Comparison of ENCODE assay signal across 20 cellular contexts in genomic region chr1:47519971-47520370, GRCh38.
DNase-seq lines count a peak whose midpoint lies in the region; ATAC-seq, FAIRE-seq and TF ChIP-seq lines count a peak whose summit lies in the region.
"Had no signal": no experiment of that assay in that cellular context is flagged by ENCODE, and none has a peak within 500 bp of the region (broad histone marks: within the 10 kb centered on the region; RNA-seq: fewer than 3 reads in every experiment).

No MANE protein-coding gene starts in this region.

- no peaks in the 10 kb centered on the region for H3K23me2 ChIP-seq in H1 (ENCODE audit: low read depth, low read length)

- TF ChIP-seq CTCF in adrenal gland (IDR thresholded peaks at IDR 0.05) (no peak), H1 (IDR thresholded peaks at IDR 0.05; ENCODE audit: control extremely low read depth in 1 of 3, insufficient read depth in 1 of 3, low read depth in 1 of 3, low read length in 3 of 3) (no peak), nephron (IDR thresholded peaks at IDR 0.05; ENCODE audit: unreplicated experiment in 3 of 3) (no peak), testis (IDR thresholded peaks at IDR 0.05) (no peak)

- H3K27me3 ChIP-seq in adrenal gland (no peaks in the 10 kb centered on the region), H1 (replicated peaks in 1 of 4; ENCODE audit: control insufficient read depth in 3 of 4, extremely low read depth in 1 of 4, insufficient read depth in 3 of 4, low read length in 3 of 4) (peaks cover 0 to 4% (median 0%) of the 10 kb centered on the region in 4 experiments; a peak in 4 of 7 replicates), testis (no peaks in the 10 kb centered on the region)
- no peaks in the 10 kb centered on the region for H3K27me3 ChIP-seq in CD8-positive, alpha-beta memory T cell (ENCODE audit: insufficient read depth, low read length, poor library complexity, severe bottlenecking)

- H3K9me3 Mint-ChIP-seq in nephron, result peaks cover 3% of the 10 kb centered on the region
- H3K9me3 Mint-ChIP-seq in CD8-positive, alpha-beta memory T cell, result no peaks in the 10 kb centered on the region
- H3K9me3 Mint-ChIP-seq: CD8-positive, alpha-beta T cell; GM23338 had no signal

- H3K4me2 ChIP-seq in H1 (ENCODE audit: insufficient read depth in 1 of 2, low read depth in 2 of 2, low read length in 2 of 2), result no peak overlapping the region
- H3K4me2 ChIP-seq: GM23338 had no signal

- H2BK12ac ChIP-seq in H1 (ENCODE audit: low read depth, low read length), result no peak overlapping the region

- H3K79me1 ChIP-seq in H1 (ENCODE audit: low read depth, low read length), result no peaks in the 10 kb centered on the region

- H3K27ac ChIP-seq in adrenal gland (peak overlapping the region in 3 of 5 donors; percentile 52 to 70 (median 58)), H1 (ENCODE audit: low read depth, low read length) (no peak overlapping the region), testis (no peak overlapping the region)
- no peak overlapping the region for H3K27ac ChIP-seq in CD8-positive, alpha-beta memory T cell (ENCODE audit: low read depth, low read length)

- no peak overlapping the region for H3K4me3 Mint-ChIP-seq in nephron
- H3K4me3 Mint-ChIP-seq in CD8-positive, alpha-beta memory T cell, result no peak overlapping the region
- H3K4me3 Mint-ChIP-seq: CD4-positive, CD25-positive, alpha-beta regulatory T cell; CD8-positive, alpha-beta T cell; GM23338 had no signal

- no peaks in the 10 kb centered on the region for H3K79me2 ChIP-seq in H1 (ENCODE audit: control insufficient read depth in 1 of 2, insufficient read depth in 2 of 2, low read length in 2 of 2)

- WGBS in adrenal gland, 4 donors, result 30 to 64% (median 50%) methylated on average over 3 of the region's 3 CpGs
- WGBS in H1 (ENCODE audit: extremely low coverage in 1 of 2, insufficient coverage in 1 of 2, insufficient read length in 1 of 2, insufficient replicate concordance in 2 of 2, low coverage in 1 of 2, low lambda C conversion rate in 2 of 2, missing lambda C conversion rate in 1 of 2), 2 experiments, result 90% methylated on average over 3 of the region's 3 CpGs; no CpG with 5 or more reads in 1 of the 2 experiments
- 79 to 92% methylated on average over 1 to 3 of the region's 3 CpGs for WGBS in testis, 2 donors

- no peak overlapping the region for H2BK15ac ChIP-seq in H1 (ENCODE audit: low read length)

- no peak overlapping the region for H3K23ac ChIP-seq in H1 (ENCODE audit: insufficient read length)

- FAIRE-seq in H1 (lab: Jason Lieb, UNC), result no peak
- FAIRE-seq: D721Med, GM12878, H54 had no signal

- H3K27ac Mint-ChIP-seq in nephron, result peak overlapping the region in 2 of 3 experiments; percentile 5 to 40
- H3K27ac Mint-ChIP-seq in CD8-positive, alpha-beta memory T cell, result no peak overlapping the region
- H3K27ac Mint-ChIP-seq: CD4-positive, CD25-positive, alpha-beta regulatory T cell; CD8-positive, alpha-beta T cell; GM23338 had no signal

- no peak overlapping the region for H2BK5ac ChIP-seq in H1 (ENCODE audit: low read depth, low read length)

- peak overlapping the region; percentile 1 for H4K91ac ChIP-seq in H1 (replicated peaks; ENCODE audit: insufficient read length, low read length)

- no peaks in the 10 kb centered on the region for H3K36me3 ChIP-seq in adrenal gland (replicated peaks in 1 of 2)
- no peaks in the 10 kb centered on the region for H3K36me3 ChIP-seq in H1 (ENCODE audit: control insufficient read depth in 2 of 4, insufficient read depth in 4 of 4, low read length in 3 of 4)
- no peaks in the 10 kb centered on the region for H3K36me3 ChIP-seq in testis (ENCODE audit: low read depth, missing control alignments)
- H3K36me3 ChIP-seq in CD8-positive, alpha-beta memory T cell (ENCODE audit: insufficient read depth, low read length), result no peaks in the 10 kb centered on the region

- H3K4me1 Mint-ChIP-seq in nephron, result peaks cover 34% of the 10 kb centered on the region
- H3K4me1 Mint-ChIP-seq in CD8-positive, alpha-beta memory T cell, result no peaks in the 10 kb centered on the region
- H3K4me1 Mint-ChIP-seq: CD4-positive, CD25-positive, alpha-beta regulatory T cell had no signal

- no peak overlapping the region for H3K14ac ChIP-seq in H1 (ENCODE audit: insufficient read length)

- H4K20me1 ChIP-seq in H1 (replicated peaks in 1 of 2; ENCODE audit: control insufficient read depth in 1 of 2, insufficient read depth in 2 of 2, low read length in 2 of 2), result no peaks in the 10 kb centered on the region

- H3K56ac ChIP-seq in H1 (replicated peaks; ENCODE audit: insufficient read length, low read depth, low read length), result no peak overlapping the region

- no peak for TF ChIP-seq EP300 in H1 (IDR thresholded peaks at IDR 0.05; ENCODE audit: borderline replicate concordance in 1 of 2, low read depth in 2 of 2, low read length in 2 of 2)

- H2BK20ac ChIP-seq in H1 (ENCODE audit: low read length), result no peak overlapping the region

- H3K9ac ChIP-seq in H1 (replicated peaks in 1 of 4; ENCODE audit: extremely low read depth in 1 of 4, low read depth in 3 of 4, low read length in 3 of 4), result no peak overlapping the region

- H2AK5ac ChIP-seq in H1 (ENCODE audit: low read depth, low read length), result no peak overlapping the region

- no peak for TF ChIP-seq RAD21 in H1 (IDR thresholded peaks at IDR 0.05 in 1 of 2, conservative IDR thresholded peaks at IDR 0.05 in 1 of 2; ENCODE audit: low read depth in 2 of 2, low read length in 2 of 2)

- TF ChIP-seq POLR2A in adrenal gland (IDR thresholded peaks at IDR 0.05), result no peak
- TF ChIP-seq POLR2A in H1 (IDR thresholded peaks at IDR 0.05; ENCODE audit: control extremely low read depth in 1 of 2, low read depth in 2 of 2, low read length in 2 of 2), result no peak
- no peak for TF ChIP-seq POLR2A in testis (IDR thresholded peaks at IDR 0.05)

- DNase-seq in adrenal gland, result peak in 5 of 7 donors; percentile 22 to 51 (median 28)
- DNase-seq in H1 (ENCODE audit: low read depth in 1 of 2, low spot score in 2 of 2), result no peak
- DNase-seq in testis, result peak; percentile 21
- no peak for DNase-seq in T-helper 2 cell
- DNase-seq in CD8-positive, alpha-beta memory T cell, result no peak
- DNase-seq: C1 segment of cervical spinal cord; CD4-positive, CD25-positive, alpha-beta regulatory T cell; CD8-positive, alpha-beta T cell; DMS 273 treated with DMSO at 0.1 percent for 48 hours; DMS79; EL; GDM1; HCEC 1CT had no signal

- ATAC-seq in HG03442 (IDR thresholded peaks at IDR 0.05; ENCODE audit: unreplicated experiment) (no peak), HG03342 (IDR thresholded peaks at IDR 0.05; ENCODE audit: unreplicated experiment) (no peak)
- ATAC-seq: CD8-positive, alpha-beta T cell; GM12878; GM23338 had no signal

- peaks cover 37% of the 10 kb centered on the region for H3K27me3 Mint-ChIP-seq in nephron (ENCODE audit: low read depth)
- H3K27me3 Mint-ChIP-seq in CD8-positive, alpha-beta memory T cell, result peaks cover 32 to 59% of the 10 kb centered on the region in 2 donors

- no peak overlapping the region for H4K5ac ChIP-seq in H1 (ENCODE audit: insufficient read length, low read depth, low read length)

- H3K9me3 ChIP-seq in adrenal gland (replicated peaks in 1 of 3) (no peaks in the 10 kb centered on the region), H1 (ENCODE audit: insufficient read depth in 2 of 2, low read depth in 1 of 2, low read length in 1 of 2) (no peaks in the 10 kb centered on the region), testis (no peaks in the 10 kb centered on the region)
- H3K9me3 ChIP-seq in CD8-positive, alpha-beta memory T cell (ENCODE audit: low read length), result no peaks in the 10 kb centered on the region

- CTCF ChIA-PET in H1 (lab: Charles Lee; ENCODE audit: partially characterized antibody), result interaction anchor here (0.8 to 5.8 kb wide), 18 partner anchors 9 to 266 kb away, joined by 3 to 56 read pairs (median 5); partner anchors contain the start of gene FOXD2
- CTCF ChIA-PET in CD8-positive, alpha-beta memory T cell (lab: Charles Lee), result no interaction called here

- no peak overlapping the region for H2BK120ac ChIP-seq in H1 (replicated peaks; ENCODE audit: low read depth, low read length)

- POLR2A ChIA-PET in H1 (lab: Charles Lee; ENCODE audit: partially characterized antibody), result no interaction called here
- POLR2A ChIA-PET in CD8-positive, alpha-beta memory T cell (lab: Charles Lee), result no interaction called here

- intact Hi-C loops in adrenal gland (cut with DNase I), result no loop called here
- intact Hi-C loops in testis (cut with DNase I; ENCODE audit: low total_unique reads), result no loop called here

- H3K36me3 Mint-ChIP-seq in nephron (ENCODE audit: low read depth), result no peaks in the 10 kb centered on the region
- no peaks in the 10 kb centered on the region for H3K36me3 Mint-ChIP-seq in CD8-positive, alpha-beta memory T cell
- H3K36me3 Mint-ChIP-seq: CD4-positive, CD25-positive, alpha-beta regulatory T cell; CD8-positive, alpha-beta T cell had no signal

- H3K4ac ChIP-seq in H1 (replicated peaks; ENCODE audit: insufficient read length, low read depth, low read length), result no peak overlapping the region

- H4K8ac ChIP-seq in H1 (ENCODE audit: extremely low read depth, insufficient read depth, low read length), result no peak overlapping the region

- H2AFZ ChIP-seq in H1 (ENCODE audit: low read length), result no peak overlapping the region
- H2AFZ ChIP-seq: GM23338 had no signal

- H3K4me3 ChIP-seq in adrenal gland (no peak overlapping the region), H1 (ENCODE audit: extremely low read depth in 1 of 4, insufficient read depth in 2 of 4, low read depth in 3 of 4, low read length in 4 of 4) (no peak overlapping the region), testis (no peak overlapping the region)
- H3K4me3 ChIP-seq in CD8-positive, alpha-beta memory T cell (ENCODE audit: low read length), result no peak overlapping the region
- H3K4me3 ChIP-seq: GM12878, GM23338 had no signal

- peaks cover 20 to 24% of the 10 kb centered on the region in 2 donors for H3K4me1 ChIP-seq in adrenal gland (replicated peaks in 1 of 2)
- peaks cover 3 to 11% (median 6%) of the 10 kb centered on the region in 4 experiments; a peak in 6 of 7 replicates for H3K4me1 ChIP-seq in H1 (replicated peaks in 1 of 4; ENCODE audit: control insufficient read depth in 3 of 4, insufficient read depth in 4 of 4, low read length in 3 of 4)
- H3K4me1 ChIP-seq in testis, result peaks cover 7% of the 10 kb centered on the region
- no peaks in the 10 kb centered on the region for H3K4me1 ChIP-seq in CD8-positive, alpha-beta memory T cell (ENCODE audit: insufficient read depth, low read length)

- no peak overlapping the region for H3K18ac ChIP-seq in H1 (ENCODE audit: extremely low read depth, low read length)

TF ChIP-seq in H1, 55 proteins besides CTCF, POLR2A, EP300 and RAD21 (continues in another document):
- TF ChIP-seq SIRT6 (IDR thresholded peaks at IDR 0.05; ENCODE audit: low read length) (no peak), SRF (IDR thresholded peaks at IDR 0.05; ENCODE audit: low read depth, low read length) (no peak), MAX (IDR thresholded peaks at IDR 0.05) (no peak), EZH2 (IDR thresholded peaks at IDR 0.05; ENCODE audit: low read depth, low read length, severe bottlenecking) (no peak), SP1 (IDR thresholded peaks at IDR 0.05; ENCODE audit: low read depth, low read length) (no peak), CTBP2 (IDR thresholded peaks at IDR 0.05; ENCODE audit: borderline replicate concordance, insufficient read depth, insufficient read length, low read length) (no peak)

Comparison
In these comparisons a context has a peak if more than half of its experiments do, and no peak if none do; other contexts are left out.
1. DNase-seq: peak in adrenal gland (5 of 7) and testis (single experiment); none in H1 (0 of 2), T-helper 2 cell (0 of 5) and CD8-positive, alpha-beta memory T cell (0 of 5).
2. H3K27ac ChIP-seq: peak in adrenal gland (3 of 5); none in H1 (single experiment), testis (0 of 2) and CD8-positive, alpha-beta memory T cell (single experiment).
3. H3K27ac Mint-ChIP-seq: peak in nephron (2 of 3); none in CD8-positive, alpha-beta memory T cell (0 of 8).